Comparison of ENCODE assay signal across 2 cellular contexts in genomic region chr12:49843871-49844437, GRCh38.
A peak's percentile ranks its signal among the peaks of the same experiment; 100 is the strongest.
TF ChIP-seq lines count a peak whose summit lies in the region.

No MANE protein-coding gene starts in this region.

TF ChIP-seq in K562, 482 proteins besides CTCF, POLR2A, EP300 and RAD21:
- TF ChIP-seq JUND (IDR thresholded peaks at IDR 0.05; ENCODE audit: borderline replicate concordance, low read depth, low read length) = peak; percentile 38; the same call in 1 of the 2 replicates
- peak; percentile 17; the same call in 1 of the 3 replicates for TF ChIP-seq JUND (tag; IDR thresholded peaks at IDR 0.05; ENCODE audit: borderline replicate concordance, low read depth, low read length)
- TF ChIP-seq ETV6 (IDR thresholded peaks at IDR 0.05; ENCODE audit: borderline replicate concordance in 1 of 2, low read depth in 2 of 2, low read length in 1 of 2) = no peak
- TF ChIP-seq ETV6 (CRISPR knock-in tag; IDR thresholded peaks at IDR 0.05; ENCODE audit: borderline replicate concordance) = no peak
- peak; percentile 53 for TF ChIP-seq FOSL1 (tag; conservative IDR thresholded peaks at IDR 0.05)
- TF ChIP-seq PHF21A (IDR thresholded peaks at IDR 0.05; ENCODE audit: borderline replicate concordance, low read depth) = no peak

TF ChIP-seq in neural cell, 6 proteins besides CTCF, POLR2A, EP300 and RAD21:
- no peak for TF ChIP-seq SMC3 (conservative IDR thresholded peaks at IDR 0.05; ENCODE audit: poor library complexity)
- no peak for TF ChIP-seq MXI1 (conservative IDR thresholded peaks at IDR 0.05; ENCODE audit: poor library complexity, severe bottlenecking)
- no peak for TF ChIP-seq POLR2AphosphoS5 (IDR thresholded peaks at IDR 0.05)
- TF ChIP-seq EZH2 (IDR thresholded peaks at IDR 0.05; ENCODE audit: borderline replicate concordance, insufficient read depth, low read length, poor library complexity, severe bottlenecking) = no peak
- TF ChIP-seq TAF1 (IDR thresholded peaks at IDR 0.05; ENCODE audit: low read depth) = no peak
- no peak for TF ChIP-seq REST (IDR thresholded peaks at IDR 0.05; ENCODE audit: borderline replicate concordance)
